In the genomic region with DNA sequence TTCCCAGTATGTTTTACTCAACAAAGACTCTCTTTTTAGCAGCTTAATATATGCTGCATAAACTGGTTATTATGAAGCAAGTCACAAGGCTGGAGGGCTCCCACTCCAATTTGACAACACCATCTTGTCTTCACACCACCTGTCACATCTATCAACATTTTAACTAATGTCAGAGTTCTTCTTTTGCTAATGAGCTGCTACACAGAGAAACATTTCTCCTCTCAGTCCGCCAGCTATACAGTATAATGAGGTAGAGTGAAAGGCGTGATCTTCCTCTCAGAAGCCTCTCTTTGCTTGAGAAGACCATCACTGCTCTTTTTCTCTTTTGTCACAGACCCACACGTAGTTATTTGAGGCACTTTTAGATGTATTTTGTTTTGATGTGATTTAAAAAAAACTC, we compare ENCODE assay signal across 22 cellular contexts.
"Had no signal": no experiment of that assay in that cellular context is flagged by ENCODE, and none has a peak within 500 bp of the region (broad histone marks: within the 10 kb centered on the region; RNA-seq: fewer than 3 reads in every experiment).

No MANE protein-coding gene starts in this region.

- H3K4me1 Mint-ChIP-seq: natural killer cell; stimulated activated memory B cell treated with anti-CD40 and anti-IgM and Interleukin-4, amounts not matched to agents 10 μg/mL and 1 μg/mL and 100 μg/mL, for 72 hours had no signal

- H3K27me3 Mint-ChIP-seq: stimulated activated memory B cell treated with anti-CD40 and anti-IgM and Interleukin-4, amounts not matched to agents 10 μg/mL and 1 μg/mL and 100 μg/mL, for 72 hours had no signal

- H3K36me3 Mint-ChIP-seq: natural killer cell; stimulated activated memory B cell treated with anti-CD40 and anti-IgM and Interleukin-4, amounts not matched to agents 10 μg/mL and 1 μg/mL and 100 μg/mL, for 72 hours; type B pancreatic cell had no signal

- H3K4me3 ChIP-seq: coronary artery, esophagus muscularis mucosa, lower lobe of right lung, ovary, psoas muscle, sigmoid colon, spleen, testis, tibial artery had no signal

- H3K9me3 ChIP-seq: esophagus muscularis mucosa, lower lobe of right lung, ovary, psoas muscle, sigmoid colon, spleen, testis, tibial artery had no signal

- DNase-seq: dermis blood vessel endothelial cell; effector memory CD4-positive, alpha-beta T cell; foreskin keratinocyte; left ventricle myocardium superior; lower lobe of right lung; natural killer cell; occipital lobe; ovary; posterior cingulate gyrus; psoas muscle; right cardiac atrium; sigmoid colon; spleen; stimulated activated CD4-positive, alpha-beta T cell treated with anti-CD3 and anti-CD28 coated beads, Interleukin-4, amount 100 ng/mL, for 4 hours; stimulated activated naive CD8-positive, alpha-beta T cell treated with anti-CD3 and anti-CD28 coated beads, Interleukin-15, Interleukin-2, amounts not matched to agents 100 U/mL and 50 U/mL, for 24 hours; substantia nigra; testis; tibial artery had no signal

- H3K4me1 ChIP-seq: esophagus muscularis mucosa, foreskin keratinocyte, lower lobe of right lung, psoas muscle, sigmoid colon, spleen, testis, tibial artery had no signal

- H3K36me3 ChIP-seq: esophagus muscularis mucosa, lower lobe of right lung, ovary, sigmoid colon, spleen, tibial artery had no signal

- H3K9me3 Mint-ChIP-seq: natural killer cell, type B pancreatic cell had no signal

- H3K27ac ChIP-seq: coronary artery, esophagus muscularis mucosa, foreskin keratinocyte, lower lobe of right lung, ovary, psoas muscle, sigmoid colon, spleen, testis, tibial artery had no signal

- H3K27ac Mint-ChIP-seq: natural killer cell; stimulated activated memory B cell treated with anti-CD40 and anti-IgM and Interleukin-4, amounts not matched to agents 10 μg/mL and 1 μg/mL and 100 μg/mL, for 72 hours; type B pancreatic cell had no signal

- ATAC-seq: foreskin keratinocyte; left ventricle myocardium superior; lower lobe of right lung; natural killer cell; psoas muscle; right cardiac atrium; stimulated activated memory B cell treated with anti-CD40 and anti-IgM and Interleukin-4, amounts not matched to agents 10 μg/mL and 1 μg/mL and 100 μg/mL, for 72 hours; stimulated activated naive CD8-positive, alpha-beta T cell treated with anti-CD3 and anti-CD28 coated beads, Interleukin-15, Interleukin-2, amounts not matched to agents 100 U/mL and 50 U/mL, for 24 hours had no signal

- H3K4me3 Mint-ChIP-seq: natural killer cell; stimulated activated memory B cell treated with anti-CD40 and anti-IgM and Interleukin-4, amounts not matched to agents 10 μg/mL and 1 μg/mL and 100 μg/mL, for 72 hours; type B pancreatic cell had no signal

- H3K27me3 ChIP-seq: esophagus muscularis mucosa, ovary, sigmoid colon, spleen, testis, tibial artery had no signal
